In genomic region chr22:31125521-31126117, GRCh38 we compare ENCODE assay signal across 12 cellular contexts. TPM values are rescaled to one million over a fixed set of nuclear protein-coding genes. Genes with fewer than 3 reads are reported as not detected.
DNase-seq lines count a peak whose midpoint lies in the region; ATAC-seq and TF ChIP-seq lines count a peak whose summit lies in the region.
"Had no signal": no experiment of that assay in that cellular context is flagged by ENCODE, and none has a peak within 500 bp of the region (broad histone marks: within the 10 kb centered on the region; RNA-seq: fewer than 3 reads in every experiment).

No MANE protein-coding gene starts in this region.

- no peak overlapping the region for H3K4me2 ChIP-seq in PC-3 (ENCODE audit: low read length)

- TF ChIP-seq CTCF in 22Rv1 (IDR thresholded peaks at IDR 0.05) (no peak), spleen (IDR thresholded peaks at IDR 0.05 in 8 of 11, conservative IDR thresholded peaks at IDR 0.05 in 3 of 11) (no peak), PC-3 (conservative IDR thresholded peaks at IDR 0.05; ENCODE audit: low read depth, low read length) (no peak)

- intact Hi-C loops in spleen (cut with DNase I; ENCODE audit: low total_unique reads), result no loop called here
- intact Hi-C loops in PC-3 (cut with micrococcal nuclease), result no loop called here

- H4K20me1 ChIP-seq in PC-3 (ENCODE audit: low read length), result no peaks in the 10 kb centered on the region

- no TSS peak for BruUV-seq in PC-3 (replicated peaks; lab: Mats Ljungman, UMichigan)

- no peaks in the 10 kb centered on the region for H3K79me2 ChIP-seq in PC-3 (ENCODE audit: low read length)

- H3K4me3 ChIP-seq in H7 (ENCODE audit: insufficient read depth, low read depth, low read length), result no peak overlapping the region
- no peak overlapping the region for H3K4me3 ChIP-seq in spleen
- no peak overlapping the region for H3K4me3 ChIP-seq in PC-3 (ENCODE audit: low read length)

- H3K36me3 ChIP-seq in H7 (replicated peaks; ENCODE audit: control insufficient read depth, insufficient read depth, low read length) (no peaks in the 10 kb centered on the region), spleen (no peaks in the 10 kb centered on the region), PC-3 (ENCODE audit: low read depth, low read length) (no peaks in the 10 kb centered on the region)

- no peak overlapping the region for H2AFZ ChIP-seq in PC-3 (ENCODE audit: low read length)
- H2AFZ ChIP-seq: GM23338 had no signal

- 78 to 94% (median 83%) methylated on average over 12 of the region's 12 CpGs for WGBS in spleen, 5 donors

- H3K27me3 ChIP-seq in H7 (ENCODE audit: control insufficient read depth, insufficient read depth, low read length), result no peaks in the 10 kb centered on the region
- peaks cover 0 to 20% (median 0%) of the 10 kb centered on the region in 7 donors for H3K27me3 ChIP-seq in spleen (replicated peaks in 1 of 7)
- no peaks in the 10 kb centered on the region for H3K27me3 ChIP-seq in PC-3 (ENCODE audit: low read length)

- ATAC-seq in GM21381 (IDR thresholded peaks at IDR 0.05; ENCODE audit: unreplicated experiment), result no peak
- no peak for ATAC-seq in PC-3
- no peak for ATAC-seq in GM18867 (IDR thresholded peaks at IDR 0.05; ENCODE audit: unreplicated experiment)
- ATAC-seq: GM23338 had no signal

- DNase-seq in H7 (peak; percentile 49), epidermal melanocyte (ENCODE audit: insufficient read length, low spot score) (peak; percentile 8), spleen (peak; percentile 49), PC-3 (no peak)
- DNase-seq: Caco-2; CD4-positive, alpha-beta T cell; KBM-7 had no signal

- POLR2A ChIA-PET in PC-3 (lab: Charles Lee; ENCODE audit: unreplicated experiment), result no interaction called here

- no peak overlapping the region for H3K9ac ChIP-seq in PC-3 (ENCODE audit: low read length)

- H3F3A ChIP-seq in PC-3 (ENCODE audit: low read length, unreplicated experiment), result no peaks in the 10 kb centered on the region

- H3K9me3 ChIP-seq in spleen (no peaks in the 10 kb centered on the region), PC-3 (ENCODE audit: low read length) (no peaks in the 10 kb centered on the region)
- H3K9me3 ChIP-seq: Caco-2 had no signal

- CTCF ChIA-PET in PC-3 (lab: Charles Lee), result no interaction called here

- TF ChIP-seq POLR2A in spleen (IDR thresholded peaks at IDR 0.05), result no peak

- H3K27ac ChIP-seq in 22Rv1 (peak overlapping the region; percentile 84), spleen (no peak overlapping the region), PC-3 (ENCODE audit: low read length) (no peak overlapping the region)

- H3K4me1 ChIP-seq in spleen, result peaks cover 0 to 15% (median 4%) of the 10 kb centered on the region in 6 donors
- 0 out of 2 replicates have a peak, but pooled peaks cover 4% of the 10 kb centered on the region for H3K4me1 ChIP-seq in PC-3 (ENCODE audit: insufficient read depth, low read length)

- no peaks in the 10 kb centered on the region for H3K9me2 ChIP-seq in PC-3 (replicated peaks; ENCODE audit: low read length)

RNA-seq across cellular contexts. Expression of gene INPP5J, which starts 2.9 kb away (rescaled TPM):
- total RNA-seq in H7 (2014; rRNA removed; shearing (Covaris generic)), result 10.6 and 11.9 TPM in 2 replicates
- total RNA-seq in spleen, result under 1 TPM in 5 of 7 donors, not detected in 2; 0.23 to 0.87 (median 0.60) TPM
- under 1 TPM; 0.14 to 0.51 (median 0.33) TPM for polyA plus RNA-seq in spleen
- 2.1 and 3.1 TPM in 2 replicates for total RNA-seq in PC-3 (2014; rRNA removed)
- polyA plus RNA-seq: IgD-negative memory B cell had no signal

RNA-seq across cellular contexts. Expression of gene PLA2G3, which starts 14.7 kb away (rescaled TPM):
- 13.6 and 19.3 TPM in 2 replicates for total RNA-seq in H7 (2014; rRNA removed; shearing (Covaris generic))
- not detected for total RNA-seq in spleen
- polyA plus RNA-seq in spleen, result not detected
- total RNA-seq in PC-3 (2014; rRNA removed), result not detected in 2 replicates
- total RNA-seq: Caco-2; CD4-positive, alpha-beta T cell had no signal
- polyA plus RNA-seq: IgD-negative memory B cell had no signal

RNA-seq across cellular contexts. Expression of gene SELENOM, which starts 18.3 kb away (rescaled TPM):
- total RNA-seq in H7 (2014; rRNA removed; shearing (Covaris generic)), result 14.6 and 22.4 TPM in 2 replicates
- total RNA-seq in spleen (10 to 100 TPM; 47.0 to 74.4 (median 66.7) TPM), PC-3 (2014; rRNA removed) (36.8 and 56.7 TPM in 2 replicates)
- 100 to 1,000 TPM; 119 to 151 (median 138) TPM for polyA plus RNA-seq in spleen

RNA-seq across cellular contexts. Expression of gene RNF185, which starts 34.4 kb away (rescaled TPM):
- total RNA-seq in H7 (2014; rRNA removed; shearing (Covaris generic)), result 23.1 and 24.2 TPM in 2 replicates
- 10 to 100 TPM; 22.6 to 28.5 (median 25.7) TPM for total RNA-seq in spleen
- 10 to 100 TPM; 12.4 to 19.3 (median 12.5) TPM for polyA plus RNA-seq in spleen
- 15.3 and 15.8 TPM in 2 replicates for total RNA-seq in PC-3 (2014; rRNA removed)

RNA-seq across cellular contexts. Expression of gene SMTN, which starts 44.5 kb away (rescaled TPM):
- total RNA-seq in H7 (2014; rRNA removed; shearing (Covaris generic)), result 10.7 and 21.0 TPM in 2 replicates
- 100 to 1,000 TPM; 124 to 230 (median 159) TPM for total RNA-seq in spleen
- polyA plus RNA-seq in spleen, result 10 to 100 TPM; 21.2 to 88.9 (median 47.0) TPM
- 145 and 167 TPM in 2 replicates for total RNA-seq in PC-3 (2014; rRNA removed)

Comparison
In these comparisons a context has a peak if more than half of its experiments do, and no peak if none do; other contexts are left out.
1. RNA of gene PLA2G3, which starts 14.7 kb away (total RNA-seq): 13.6 to 19.3 TPM in H7; not detected in spleen and not detected in PC-3; every median in the first group is over 10 times any median in the second.